23 cellular contexts compared by ENCODE assay signal in genomic region chrX:46152756-46153155, GRCh38.
"Had no signal": no experiment of that assay in that cellular context is flagged by ENCODE, and none has a peak within 500 bp of the region (broad histone marks: within the 10 kb centered on the region; RNA-seq: fewer than 3 reads in every experiment).

No MANE protein-coding gene starts in this region.

- H3K27ac Mint-ChIP-seq: activated CD4-positive, alpha-beta T cell treated with anti-CD3 and anti-CD28 coated beads, Interleukin-2, amount 10 ng/mL, durations not matched to agents 7 days and 5 days; activated CD8-positive, alpha-beta T cell treated with anti-CD3 and anti-CD28 coated beads, Interleukin-2, amount 10 ng/mL, durations not matched to agents 7 days and 5 days; activated T-cell treated with anti-CD3 and anti-CD28 coated beads, Interleukin-2, amount 50 U/mL, for 24 hours; activated T-helper 2 cell treated with anti-CD3 and anti-CD28 coated beads, Interferon-gamma antibody, Interleukin-2, Interleukin-4, amounts not matched to agents 10 μg/mL and 5 μg/mL and 100 μg/mL, durations not matched to agents 14 hours and 24 hours and 36 hours; brain; endodermal cell; naive B cell; neural progenitor cell; stimulated activated effector memory CD8-positive, alpha-beta T cell treated with anti-CD3 and anti-CD28 coated beads, Interleukin-12 subunit alpha, Interleukin-12 subunit beta, amount 100 ng/mL, for 72 hours had no signal

- H3K4me1 ChIP-seq: neural progenitor cell, parathyroid adenoma, upper lobe of right lung had no signal

- H3K4me1 Mint-ChIP-seq: activated CD4-positive, alpha-beta T cell treated with anti-CD3 and anti-CD28 coated beads, Interleukin-2, amount 10 ng/mL, durations not matched to agents 7 days and 5 days; brain; endodermal cell; naive B cell; neural progenitor cell; stimulated activated effector memory CD8-positive, alpha-beta T cell treated with anti-CD3 and anti-CD28 coated beads, Interleukin-12 subunit alpha, Interleukin-12 subunit beta, amount 100 ng/mL, for 72 hours had no signal

- DNase-seq: activated CD4-positive, alpha-beta T cell treated with anti-CD3 and anti-CD28 coated beads, Interleukin-2, amount 10 ng/mL, durations not matched to agents 7 days and 5 days; activated CD4-positive, CD25-positive, alpha-beta regulatory T cell; activated CD8-positive, alpha-beta T cell treated with anti-CD3 and anti-CD28 coated beads, Interleukin-2, amount 10 ng/mL, durations not matched to agents 7 days and 5 days; activated naive CD4-positive, alpha-beta T cell treated with Interleukin-2 at 50 U/mL for 16 hours; activated T-cell treated with anti-CD3 and anti-CD28 coated beads, Interleukin-2, amount 50 U/mL, for 24 hours; central memory CD4-positive, alpha-beta T cell; endodermal cell; foreskin melanocyte; kidney; naive B cell; stimulated activated CD4-positive, alpha-beta T cell treated with anti-CD3 and anti-CD28 coated beads, Interleukin-4, amount 100 ng/mL, for 24 hours; T-helper 9 cell; upper lobe of right lung had no signal

- H3K9me3 Mint-ChIP-seq: activated CD4-positive, alpha-beta T cell treated with anti-CD3 and anti-CD28 coated beads, Interleukin-2, amount 10 ng/mL, durations not matched to agents 7 days and 5 days; activated T-cell treated with anti-CD3 and anti-CD28 coated beads, Interleukin-2, amount 50 U/mL, for 24 hours; stimulated activated effector memory CD8-positive, alpha-beta T cell treated with anti-CD3 and anti-CD28 coated beads, Interleukin-12 subunit alpha, Interleukin-12 subunit beta, amount 100 ng/mL, for 72 hours had no signal

- H3K36me3 Mint-ChIP-seq: brain; naive B cell; neural progenitor cell; stimulated activated effector memory CD8-positive, alpha-beta T cell treated with anti-CD3 and anti-CD28 coated beads, Interleukin-12 subunit alpha, Interleukin-12 subunit beta, amount 100 ng/mL, for 72 hours had no signal

- ATAC-seq: activated CD8-positive, alpha-beta T cell treated with anti-CD3 and anti-CD28 coated beads, Interleukin-2, amount 10 ng/mL, durations not matched to agents 7 days and 5 days; left lobe of liver; sciatic nerve; stimulated activated effector memory CD8-positive, alpha-beta T cell treated with anti-CD3 and anti-CD28 coated beads, Interleukin-12 subunit alpha, Interleukin-12 subunit beta, amount 100 ng/mL, for 72 hours; upper lobe of right lung had no signal

- H3K27me3 Mint-ChIP-seq: activated CD4-positive, alpha-beta T cell treated with anti-CD3 and anti-CD28 coated beads, Interleukin-2, amount 10 ng/mL, durations not matched to agents 7 days and 5 days; brain had no signal

- H3K4me3 ChIP-seq: dorsolateral prefrontal cortex, neural progenitor cell, thoracic aorta, upper lobe of right lung had no signal

- H3K79me2 ChIP-seq: parathyroid adenoma had no signal

- H3K4me3 Mint-ChIP-seq: activated CD4-positive, alpha-beta T cell treated with anti-CD3 and anti-CD28 coated beads, Interleukin-2, amount 10 ng/mL, durations not matched to agents 7 days and 5 days; activated CD8-positive, alpha-beta T cell treated with anti-CD3 and anti-CD28 coated beads, Interleukin-2, amount 10 ng/mL, durations not matched to agents 7 days and 5 days; activated T-cell treated with anti-CD3 and anti-CD28 coated beads, Interleukin-2, amount 50 U/mL, for 24 hours; brain; endodermal cell; naive B cell; neural progenitor cell; stimulated activated effector memory CD8-positive, alpha-beta T cell treated with anti-CD3 and anti-CD28 coated beads, Interleukin-12 subunit alpha, Interleukin-12 subunit beta, amount 100 ng/mL, for 72 hours had no signal

- H3K27ac ChIP-seq: epithelial cell of prostate, neural progenitor cell, parathyroid adenoma, thoracic aorta, upper lobe of right lung had no signal

- H2AFZ ChIP-seq: neural progenitor cell, parathyroid adenoma had no signal

- H3K36me3 ChIP-seq: neural progenitor cell, thoracic aorta, upper lobe of right lung had no signal

- H3K9me3 ChIP-seq: thoracic aorta, upper lobe of right lung had no signal

- H3K9ac ChIP-seq: neural progenitor cell, parathyroid adenoma had no signal

- H3K27me3 ChIP-seq: neural progenitor cell, upper lobe of right lung had no signal

- H3K4me2 ChIP-seq: neural progenitor cell had no signal
